ENCODE assay signal across 37 cellular contexts in genomic region chr19:19239675-19240074, GRCh38. TPM values are rescaled to one million over a fixed set of nuclear protein-coding genes. Genes with fewer than 3 reads are reported as not detected.
"Had no signal": no experiment of that assay in that cellular context is flagged by ENCODE, and none has a peak within 500 bp of the region (broad histone marks: within the 10 kb centered on the region; RNA-seq: fewer than 3 reads in every experiment).

No MANE protein-coding gene starts in this region.

- H3K27ac ChIP-seq: Peyer's patch, SJSA1 had no signal

- H3K4me1 ChIP-seq: Peyer's patch, SJSA1 had no signal

- ATAC-seq: activated CD4-positive, alpha-beta T cell treated with anti-CD3 and anti-CD28 coated beads for 36 hours; activated CD4-positive, CD25-positive, alpha-beta regulatory T cell treated with anti-CD3 and anti-CD28 coated beads, Interleukin-2, amount 50 U/mL, for 24 hours; activated naive CD8-positive, alpha-beta T cell treated with anti-CD3 and anti-CD28 coated beads, Interleukin-2, amount 50 U/mL, for 24 hours; activated T-cell treated with anti-CD3 and anti-CD28 coated beads, Interleukin-2, amount 50 U/mL, for 4 hours; PC-3 had no signal

- H3K36me3 ChIP-seq: Peyer's patch, SJSA1 had no signal

- H3K36me3 Mint-ChIP-seq: activated naive CD4-positive, alpha-beta T cell treated with anti-CD3 and anti-CD28 coated beads, Interleukin-2, amount 10 ng/mL, durations not matched to agents 7 days and 5 days had no signal

- FAIRE-seq: bronchial epithelial cell, TTC549 had no signal

- H3K9ac ChIP-seq: SK-N-SH had no signal

- H3K4me3 ChIP-seq: Peyer's patch, SJSA1 had no signal

- DNase-seq: activated CD4-positive, alpha-beta T cell treated with anti-CD3 and anti-CD28 coated beads for 36 hours; activated CD4-positive, alpha-beta T cell treated with anti-CD3 and anti-CD28 coated beads, Interleukin-2, amount 10 ng/mL, durations not matched to agents 7 days and 5 days; activated CD4-positive, alpha-beta T cell treated with anti-CD3 and anti-CD28 coated beads, Interleukin-2, amount 50 U/mL, for 48 hours; activated CD8-positive, alpha-beta memory T cell treated with anti-CD3 and anti-CD28 coated beads, Interleukin-2, amount 50 U/mL, for 4 hours; activated naive CD4-positive, alpha-beta T cell treated with anti-CD3 and anti-CD28 coated beads, Interleukin-2, amount 10 ng/mL, durations not matched to agents 7 days and 5 days; activated naive CD8-positive, alpha-beta T cell treated with anti-CD3 and anti-CD28 coated beads, Interleukin-2, amount 50 U/mL, for 24 hours; activated T-cell treated with anti-CD3 and anti-CD28 coated beads for 4 hours; activated T-cell treated with anti-CD3 and anti-CD28 coated beads, Interleukin-2, amount 50 U/mL, for 4 hours; anterior cingulate cortex; caudate nucleus; cerebellar nuclear complex; NCI-H1092 treated with DMSO at 0.1 percent for 48 hours; NCI-H1417; NCI-H146; NCI-H187; NCI-H2029 treated with DMSO at 0.1 percent for 48 hours; NCI-H2107; NCI-H2171; NCI-H510A; NCI-H526; NCI-H748 treated with DMSO at 0.1 percent for 48 hours; NK-92 treated with Interleukin-12 subunit alpha and Interleukin-12 subunit beta, amount 100 ng/mL, for 24 hours; PC-3; Peyer's patch; RPMI8226; SHP77 treated with DMSO at 0.1 percent for 48 hours; SK-N-SH had no signal

- H3K4me1 Mint-ChIP-seq: activated CD4-positive, alpha-beta T cell treated with anti-CD3 and anti-CD28 coated beads for 36 hours; activated CD4-positive, alpha-beta T cell treated with anti-CD3 and anti-CD28 coated beads, Interleukin-2, amount 10 ng/mL, durations not matched to agents 7 days and 5 days; activated naive CD4-positive, alpha-beta T cell treated with anti-CD3 and anti-CD28 coated beads, Interleukin-2, amount 10 ng/mL, durations not matched to agents 7 days and 5 days; activated naive CD8-positive, alpha-beta T cell treated with anti-CD3 and anti-CD28 coated beads, Interleukin-2, amount 50 U/mL, for 24 hours; brain had no signal

- H3K4me3 Mint-ChIP-seq: activated CD4-positive, alpha-beta T cell treated with anti-CD3 and anti-CD28 coated beads for 36 hours; activated CD4-positive, alpha-beta T cell treated with anti-CD3 and anti-CD28 coated beads, Interleukin-2, amount 10 ng/mL, durations not matched to agents 7 days and 5 days; activated naive CD4-positive, alpha-beta T cell treated with anti-CD3 and anti-CD28 coated beads, Interleukin-2, amount 10 ng/mL, durations not matched to agents 7 days and 5 days; activated naive CD8-positive, alpha-beta T cell; activated naive CD8-positive, alpha-beta T cell treated with anti-CD3 and anti-CD28 coated beads, Interleukin-2, amount 50 U/mL, for 24 hours; activated T-cell treated with anti-CD3 and anti-CD28 coated beads, Interleukin-2, amount 50 U/mL, for 4 hours; activated T-helper 1 cell treated with anti-CD3 and anti-CD28 coated beads, Interleukin-12 subunit alpha, Interleukin-12 subunit beta, Interleukin-2, Interleukin-4 antibody, amounts not matched to agents 30 ng/mL and 10 ng/mL and 1 ng/mL, durations not matched to agents 14 hours and 24 hours and 36 hours; brain; T-helper 1 cell treated with Interleukin-12 subunit alpha and Interleukin-12 subunit beta and Interleukin-4 antibody, amounts not matched to agents 30 μg/mL and 1 μg/mL, for 36 hours; T-helper 2 cell treated with Interferon-gamma antibody and Interleukin-4, amounts not matched to agents 5 μg/mL and 100 μg/mL, for 36 hours had no signal

- H3K27ac Mint-ChIP-seq: activated CD4-positive, alpha-beta T cell treated with anti-CD3 and anti-CD28 coated beads for 36 hours; activated CD4-positive, alpha-beta T cell treated with anti-CD3 and anti-CD28 coated beads, Interleukin-2, amount 10 ng/mL, durations not matched to agents 7 days and 5 days; activated naive CD4-positive, alpha-beta T cell treated with anti-CD3 and anti-CD28 coated beads, Interleukin-2, amount 10 ng/mL, durations not matched to agents 7 days and 5 days; activated naive CD8-positive, alpha-beta T cell; activated naive CD8-positive, alpha-beta T cell treated with anti-CD3 and anti-CD28 coated beads, Interleukin-2, amount 50 U/mL, for 24 hours; activated T-helper 1 cell treated with anti-CD3 and anti-CD28 coated beads, Interleukin-12 subunit alpha, Interleukin-12 subunit beta, Interleukin-2, Interleukin-4 antibody, amounts not matched to agents 30 ng/mL and 10 ng/mL and 1 ng/mL, durations not matched to agents 14 hours and 24 hours and 36 hours; T-helper 1 cell treated with Interleukin-12 subunit alpha and Interleukin-12 subunit beta and Interleukin-4 antibody, amounts not matched to agents 30 μg/mL and 1 μg/mL, for 36 hours; T-helper 2 cell treated with Interferon-gamma antibody and Interleukin-4, amounts not matched to agents 5 μg/mL and 100 μg/mL, for 36 hours had no signal

- H3K27me3 ChIP-seq: Peyer's patch, SJSA1 had no signal

- H3K4me2 ChIP-seq: SK-N-SH had no signal

RNA-seq across cellular contexts. Expression of gene NCAN, which starts 27.9 kb away (rescaled TPM):
- total RNA-seq: activated CD4-positive, alpha-beta T cell treated with anti-CD3 and anti-CD28 coated beads for 36 hours; activated CD4-positive, alpha-beta T cell treated with anti-CD3 and anti-CD28 coated beads, Interleukin-2, amount 10 ng/mL, durations not matched to agents 7 days and 5 days; activated T-helper 1 cell treated with anti-CD3 and anti-CD28 coated beads, Interleukin-12 subunit alpha, Interleukin-12 subunit beta, Interleukin-2, Interleukin-4 antibody, amounts not matched to agents 30 ng/mL and 10 ng/mL and 1 ng/mL, durations not matched to agents 14 hours and 24 hours and 36 hours; bronchial epithelial cell; M059J; Peyer's patch; SJSA1 had no signal

RNA-seq across cellular contexts. Expression of gene TM6SF2, which starts 33.4 kb away (rescaled TPM):
- total RNA-seq: activated CD4-positive, alpha-beta T cell treated with anti-CD3 and anti-CD28 coated beads for 36 hours; activated CD4-positive, alpha-beta T cell treated with anti-CD3 and anti-CD28 coated beads, Interleukin-2, amount 10 ng/mL, durations not matched to agents 7 days and 5 days; activated T-cell treated with anti-CD3 and anti-CD28 coated beads, Interleukin-2, amount 50 U/mL, for 4 hours; activated T-helper 1 cell treated with anti-CD3 and anti-CD28 coated beads, Interleukin-12 subunit alpha, Interleukin-12 subunit beta, Interleukin-2, Interleukin-4 antibody, amounts not matched to agents 30 ng/mL and 10 ng/mL and 1 ng/mL, durations not matched to agents 14 hours and 24 hours and 36 hours; bronchial epithelial cell; M059J; PC-3 had no signal
